Comparison of ENCODE assay signal across 21 cellular contexts in genomic region chr2:66691199-66691975, GRCh38.
A peak's percentile ranks its signal among the peaks of the same experiment; 100 is the strongest.
DNase-seq lines count a peak whose midpoint lies in the region; ATAC-seq, FAIRE-seq and TF ChIP-seq lines count a peak whose summit lies in the region.
"Had no signal": no experiment of that assay in that cellular context is flagged by ENCODE, and none has a peak within 500 bp of the region (broad histone marks: within the 10 kb centered on the region; RNA-seq: fewer than 3 reads in every experiment).

No MANE protein-coding gene starts in this region.

- H3K27me3 ChIP-seq in AG04450 (ENCODE audit: control insufficient read depth, insufficient read depth, low read length): no peaks in the 10 kb centered on the region
- H3K27me3 ChIP-seq in adipocyte (replicated peaks; ENCODE audit: control insufficient read depth, insufficient read depth, low read length): no peaks in the 10 kb centered on the region
- no peaks in the 10 kb centered on the region for H3K27me3 ChIP-seq in pancreas
- H3K27me3 ChIP-seq in left lung: no peaks in the 10 kb centered on the region
- no peaks in the 10 kb centered on the region for H3K27me3 ChIP-seq in body of pancreas
- H3K27me3 ChIP-seq: tibial nerve had no signal

- H3K27ac ChIP-seq in AG04450 (ENCODE audit: low read depth, low read length) (no peak overlapping the region), pancreas (no peak overlapping the region), left lung (peak overlapping the region in 1 of 2 donors; percentile 71), body of pancreas (no peak overlapping the region)
- H3K27ac ChIP-seq: A549, C4-2B, tibial nerve, VCaP had no signal

- TF ChIP-seq CTCF in AG04450 (IDR thresholded peaks at IDR 0.05; ENCODE audit: low read depth, low read length) (no peak), fibroblast of villous mesenchyme (IDR thresholded peaks at IDR 0.05; ENCODE audit: insufficient read depth, low read depth, low read length) (no peak), pancreas (IDR thresholded peaks at IDR 0.05) (no peak), left lung (IDR thresholded peaks at IDR 0.05) (no peak), body of pancreas (IDR thresholded peaks at IDR 0.05) (no peak)

- FAIRE-seq in pancreas (lab: Jason Lieb, UNC): peak; percentile 13
- FAIRE-seq: A549 had no signal

- POLR2A ChIA-PET in AG04450 (lab: Yijun Ruan, JAX): interaction anchor here (0.6 kb wide), 1 partner anchor 253 kb away, joined by 3 read pairs; no protein-coding TSS in a partner anchor

- intact Hi-C loops in pancreas (cut with DNase I): no loop called here
- intact Hi-C loops in left lung (cut with DNase I): loop anchor here in 1 of 2 donors (10.0 kb wide), 1 partner anchor 107 kb away; no protein-coding TSS in a partner anchor
- intact Hi-C loops in body of pancreas (cut with DNase I): no loop called here

- CTCF ChIA-PET in AG04450 (lab: Charles Lee): no interaction called here

- H3K4me3 ChIP-seq in AG04450 (ENCODE audit: low read depth, low read length): peak overlapping the region; percentile 18; the same call in 1 of the 2 replicates
- no peak overlapping the region for H3K4me3 ChIP-seq in adipocyte (ENCODE audit: low read length)
- peak overlapping the region; percentile 11 for H3K4me3 ChIP-seq in fibroblast of villous mesenchyme (ENCODE audit: low read depth, low read length)
- no peak overlapping the region for H3K4me3 ChIP-seq in pancreas
- peak overlapping the region in 1 of 2 donors; percentile 2 for H3K4me3 ChIP-seq in left lung
- no peak overlapping the region for H3K4me3 ChIP-seq in body of pancreas
- H3K4me3 ChIP-seq: A549, tibial nerve had no signal

- no peaks in the 10 kb centered on the region for H3K9me3 ChIP-seq in AG04450 (ENCODE audit: control insufficient read depth, insufficient read depth, low read length)
- H3K9me3 ChIP-seq in adipocyte (ENCODE audit: control insufficient read depth, low read length): no peaks in the 10 kb centered on the region
- no peaks in the 10 kb centered on the region for H3K9me3 ChIP-seq in pancreas
- no peaks in the 10 kb centered on the region for H3K9me3 ChIP-seq in left lung
- no peaks in the 10 kb centered on the region for H3K9me3 ChIP-seq in body of pancreas
- H3K9me3 ChIP-seq: A549, tibial nerve had no signal

- no peak for TF ChIP-seq POLR2A in body of pancreas (IDR thresholded peaks at IDR 0.05)

- H3K4me1 ChIP-seq in adipocyte (ENCODE audit: control insufficient read depth, insufficient read depth, low read length) (peaks cover 6% of the 10 kb centered on the region), pancreas (no peaks in the 10 kb centered on the region), left lung (no peaks in the 10 kb centered on the region), body of pancreas (peaks cover 5% of the 10 kb centered on the region)
- H3K4me1 ChIP-seq: A549, tibial nerve had no signal

- ATAC-seq in pancreas: no peak
- no peak for ATAC-seq in left lung
- ATAC-seq in body of pancreas: no peak
- ATAC-seq: A549; activated CD8-positive, alpha-beta T cell treated with anti-CD3 and anti-CD28 coated beads for 36 hours; activated T-cell treated with anti-CD3 and anti-CD28 coated beads, Interleukin-2, amount 50 U/mL, for 4 hours; naive thymus-derived CD4-positive, alpha-beta T cell; stimulated activated effector memory CD8-positive, alpha-beta T cell treated with anti-CD3 and anti-CD28 coated beads, Interleukin-12 subunit alpha, Interleukin-12 subunit beta, amount 100 ng/mL, for 72 hours had no signal

- WGBS in pancreas, 2 donors: 87 to 90% methylated on average over 8 of the region's 8 CpGs
- 83 to 85% methylated on average over 8 of the region's 8 CpGs for WGBS in body of pancreas, 2 donors

- H3K9ac ChIP-seq in adipocyte (ENCODE audit: low read length): no peak overlapping the region

- DNase-seq in AG04450 (ENCODE audit: low read depth, low spot score): no peak
- DNase-seq in adipocyte (ENCODE audit: low read depth): peak; percentile 19
- DNase-seq in fibroblast of villous mesenchyme (ENCODE audit: low read depth): no peak
- DNase-seq in pancreas: no peak
- DNase-seq in NCI-H1436 (lab: John Stamatoyannopoulos, UW): no peak
- no peak for DNase-seq in left lung
- DNase-seq in iPS-NIHi7 (ENCODE audit: extremely low spot score): no peak
- DNase-seq in body of pancreas: no peak
- DNase-seq: activated CD8-positive, alpha-beta T cell treated with anti-CD3 and anti-CD28 coated beads for 36 hours; activated T-cell treated with anti-CD3 and anti-CD28 coated beads, Interleukin-2, amount 50 U/mL, for 4 hours; DMS 273 treated with DMSO at 0.1 percent for 48 hours; GOT3; naive thymus-derived CD4-positive, alpha-beta T cell; NCI-H446; Right ventricle myocardium superior; stimulated activated CD4-positive, alpha-beta T cell treated with anti-CD3 and anti-CD28 coated beads, Interleukin-12 subunit alpha, Interleukin-12 subunit beta, amount 100 ng/mL, for 4 hours had no signal

- H3K36me3 ChIP-seq in adipocyte (ENCODE audit: control insufficient read depth, insufficient read depth, low read length, severe bottlenecking): no peaks in the 10 kb centered on the region
- H3K36me3 ChIP-seq in pancreas: no peaks in the 10 kb centered on the region
- no peaks in the 10 kb centered on the region for H3K36me3 ChIP-seq in left lung
- no peaks in the 10 kb centered on the region for H3K36me3 ChIP-seq in body of pancreas (replicated peaks in 1 of 2; ENCODE audit: insufficient read depth in 1 of 2, low read depth in 2 of 2)
- H3K36me3 ChIP-seq: tibial nerve had no signal

Comparison
In these comparisons a context has a peak if more than half of its experiments do, and no peak if none do; other contexts are left out.
1. H3K4me3 ChIP-seq: peak in AG04450 (single experiment) and fibroblast of villous mesenchyme (single experiment); none in adipocyte (single experiment), pancreas (0 of 4) and body of pancreas (0 of 2).